In genomic region chr16:401468-402348, GRCh38 we compare ENCODE assay signal across 8 cellular contexts. TPM values are rescaled to one million over a fixed set of nuclear protein-coding genes. Genes with fewer than 3 reads are reported as not detected.
DNase-seq lines count a peak whose midpoint lies in the region; ATAC-seq and TF ChIP-seq lines count a peak whose summit lies in the region.

A gene with protein sequence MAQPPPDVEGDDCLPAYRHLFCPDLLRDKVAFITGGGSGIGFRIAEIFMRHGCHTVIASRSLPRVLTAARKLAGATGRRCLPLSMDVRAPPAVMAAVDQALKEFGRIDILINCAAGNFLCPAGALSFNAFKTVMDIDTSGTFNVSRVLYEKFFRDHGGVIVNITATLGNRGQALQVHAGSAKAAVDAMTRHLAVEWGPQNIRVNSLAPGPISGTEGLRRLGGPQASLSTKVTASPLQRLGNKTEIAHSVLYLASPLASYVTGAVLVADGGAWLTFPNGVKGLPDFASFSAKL (plus strand): TSS chr16:401885. CDS start chr16:401964, 79 bp downstream.

- peak; percentile 66 for DNase-seq in NCI-H226
- DNase-seq in activated CD4-positive, alpha-beta T cell treated with anti-CD3 and anti-CD28 coated beads for 36 hours: peak; percentile 100
- DNase-seq in choroid plexus epithelial cell (ENCODE audit: low read depth): peak; percentile 92
- peak; percentile 99 to 100 (median 99) for DNase-seq in stimulated activated CD4-positive, alpha-beta T cell treated with anti-CD3 and anti-CD28 coated beads, Interleukin-1b, Interleukin-23, amount 100 ng/mL, for 24 hours (ENCODE audit: low read depth in 4 of 4, low spot score in 1 of 4)

- peaks cover 10% of the 10 kb centered on the region for H3K4me1 Mint-ChIP-seq in activated CD4-positive, alpha-beta T cell treated with anti-CD3 and anti-CD28 coated beads for 36 hours

- H3K27me3 ChIP-seq in ACC112 (ENCODE audit: insufficient read depth, low read length) (no peaks in the 10 kb centered on the region), layer of hippocampus (ENCODE audit: control insufficient read depth, insufficient read depth, low read length) (no peaks in the 10 kb centered on the region)

- ATAC-seq in GM18520 (IDR thresholded peaks at IDR 0.05; ENCODE audit: unreplicated experiment) (peak; percentile 49), HG03097 (IDR thresholded peaks at IDR 0.05; ENCODE audit: low FRiP score, unreplicated experiment) (peak; percentile 48)
- ATAC-seq in activated CD4-positive, alpha-beta T cell treated with anti-CD3 and anti-CD28 coated beads for 36 hours: peak; percentile 87

- POLR2A ChIA-PET in activated CD4-positive, alpha-beta T cell treated with anti-CD3 and anti-CD28 coated beads for 36 hours (lab: Charles Lee): interaction anchor here (1.1 kb wide), 1 partner anchor 19 kb away, joined by 3 read pairs; the partner anchor contains the start of gene PGAP6

- H3K4me3 Mint-ChIP-seq in activated CD4-positive, alpha-beta T cell treated with anti-CD3 and anti-CD28 coated beads for 36 hours: peak within 1 kb of the TSS; percentile 82

- H3K4me1 ChIP-seq in ACC112 (ENCODE audit: control insufficient read depth, insufficient read depth, low read length, unreplicated experiment): peaks cover 12% of the 10 kb centered on the region

- H3K27me3 Mint-ChIP-seq in activated CD4-positive, alpha-beta T cell treated with anti-CD3 and anti-CD28 coated beads for 36 hours: no peaks in the 10 kb centered on the region

- H3K79me2 ChIP-seq in ACC112 (ENCODE audit: control insufficient read depth, insufficient read depth, low read length, unreplicated experiment): peaks cover 13% of the 10 kb centered on the region

- peak within 1 kb of the TSS; percentile 59 for H3K27ac ChIP-seq in ACC112 (ENCODE audit: low read depth, low read length)
- H3K27ac ChIP-seq in layer of hippocampus (ENCODE audit: low read depth, low read length): peak within 1 kb of the TSS; percentile 93

- no peaks in the 10 kb centered on the region for H3K36me3 ChIP-seq in ACC112 (ENCODE audit: insufficient read depth, low read length)

- peak within 1 kb of the TSS; percentile 99 for H2AFZ ChIP-seq in ACC112 (ENCODE audit: low read length, unreplicated experiment)

- peak; percentile 37 for TF ChIP-seq CTCF in choroid plexus epithelial cell (conservative IDR thresholded peaks at IDR 0.05; ENCODE audit: low read depth, low read length)

- H3K4me3 ChIP-seq in ACC112 (ENCODE audit: low read depth, low read length) (peak within 1 kb of the TSS; percentile 100), choroid plexus epithelial cell (ENCODE audit: low read depth, low read length) (peak within 1 kb of the TSS; percentile 88)

- intact Hi-C loops in activated CD4-positive, alpha-beta T cell treated with anti-CD3 and anti-CD28 coated beads for 36 hours (cut with DNase I, micrococcal nuclease): loop anchor here in 1 of 2 experiments (1.0 to 10.0 kb wide), 16 partner anchors 9 to 1213 kb away; partner anchors contain the start of genes AXIN1, CAPN15, CHTF18 and CRAMP1

- H3K27ac Mint-ChIP-seq in activated CD4-positive, alpha-beta T cell treated with anti-CD3 and anti-CD28 coated beads for 36 hours: peak within 1 kb of the TSS; percentile 87

- no peaks in the 10 kb centered on the region for H3K9me3 Mint-ChIP-seq in activated CD4-positive, alpha-beta T cell treated with anti-CD3 and anti-CD28 coated beads for 36 hours (ENCODE audit: low read depth)

- H3K36me3 Mint-ChIP-seq in activated CD4-positive, alpha-beta T cell treated with anti-CD3 and anti-CD28 coated beads for 36 hours (ENCODE audit: low read depth): peaks cover 2% of the 10 kb centered on the region

- CTCF ChIA-PET in activated CD4-positive, alpha-beta T cell treated with anti-CD3 and anti-CD28 coated beads for 36 hours (lab: Charles Lee): interaction anchor here (0.6 to 1.8 kb wide), 3 partner anchors 19 to 24 kb away, joined by 3 to 4 read pairs (median 3); partner anchors contain the start of gene RAB11FIP3

RNA-seq across cellular contexts. Expression of the gene that starts here (rescaled TPM):
- 10 to 100 TPM; 11.5 to 13.0 TPM for total RNA-seq in activated CD4-positive, alpha-beta T cell treated with anti-CD3 and anti-CD28 coated beads for 36 hours

Comparison
In these comparisons a context has a peak if more than half of its experiments do, and no peak if none do; other contexts are left out.
1. Peak in every context shown above with its lines: DNase-seq, ATAC-seq, H3K4me3 ChIP-seq and H3K27ac ChIP-seq.